ENCODE assay signal across 1 cellular context in the genomic region with DNA sequence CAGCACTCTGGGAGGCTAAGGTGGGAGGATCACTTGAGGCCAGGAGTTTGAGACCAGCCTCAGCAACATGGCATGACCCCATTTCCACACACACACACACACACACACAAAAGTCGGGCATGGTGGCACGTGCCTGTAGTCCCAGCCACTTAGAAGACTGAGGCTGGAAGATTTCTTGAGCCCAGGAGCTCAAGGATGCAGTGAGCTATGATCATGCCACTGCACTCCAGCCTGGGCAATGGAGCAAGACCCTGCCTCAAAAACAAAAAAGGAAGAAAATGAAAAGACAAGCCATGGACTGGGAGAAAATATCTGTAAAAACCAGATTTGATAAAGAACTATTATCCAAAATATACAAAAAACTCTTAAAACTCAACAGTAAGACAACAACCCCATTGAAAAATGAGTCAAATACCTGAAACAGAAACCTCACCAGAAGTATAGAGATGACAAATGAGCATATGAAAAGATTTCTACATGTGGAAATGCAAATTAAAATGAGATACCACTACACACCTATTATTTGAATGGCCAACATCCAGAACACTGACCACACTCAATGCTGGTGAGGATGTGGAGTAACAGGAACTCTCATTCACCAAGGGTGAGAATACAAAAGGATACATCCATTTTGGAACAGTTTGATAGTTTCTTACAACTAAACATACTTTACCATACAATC.
TF ChIP-seq lines count a peak whose summit lies in the region.

No MANE protein-coding gene starts in this region.

TF ChIP-seq in GM23338, 12 proteins besides CTCF, POLR2A, EP300 and RAD21 (continued from another document):
- TF ChIP-seq ZNF462 (CRISPR knock-in tag; IDR thresholded peaks at IDR 0.05) = no peak
- TF ChIP-seq EZH2 (IDR thresholded peaks at IDR 0.05; ENCODE audit: low read depth, unreplicated experiment) = no peak
- no peak for TF ChIP-seq JUNB (IDR thresholded peaks at IDR 0.05; ENCODE audit: unreplicated experiment)
- TF ChIP-seq EZH2phosphoT487 (IDR thresholded peaks at IDR 0.05; ENCODE audit: unreplicated experiment) = no peak
- no peak for TF ChIP-seq ZNF331 (CRISPR knock-in tag; IDR thresholded peaks at IDR 0.05; ENCODE audit: low read depth)
